In the genomic region with DNA sequence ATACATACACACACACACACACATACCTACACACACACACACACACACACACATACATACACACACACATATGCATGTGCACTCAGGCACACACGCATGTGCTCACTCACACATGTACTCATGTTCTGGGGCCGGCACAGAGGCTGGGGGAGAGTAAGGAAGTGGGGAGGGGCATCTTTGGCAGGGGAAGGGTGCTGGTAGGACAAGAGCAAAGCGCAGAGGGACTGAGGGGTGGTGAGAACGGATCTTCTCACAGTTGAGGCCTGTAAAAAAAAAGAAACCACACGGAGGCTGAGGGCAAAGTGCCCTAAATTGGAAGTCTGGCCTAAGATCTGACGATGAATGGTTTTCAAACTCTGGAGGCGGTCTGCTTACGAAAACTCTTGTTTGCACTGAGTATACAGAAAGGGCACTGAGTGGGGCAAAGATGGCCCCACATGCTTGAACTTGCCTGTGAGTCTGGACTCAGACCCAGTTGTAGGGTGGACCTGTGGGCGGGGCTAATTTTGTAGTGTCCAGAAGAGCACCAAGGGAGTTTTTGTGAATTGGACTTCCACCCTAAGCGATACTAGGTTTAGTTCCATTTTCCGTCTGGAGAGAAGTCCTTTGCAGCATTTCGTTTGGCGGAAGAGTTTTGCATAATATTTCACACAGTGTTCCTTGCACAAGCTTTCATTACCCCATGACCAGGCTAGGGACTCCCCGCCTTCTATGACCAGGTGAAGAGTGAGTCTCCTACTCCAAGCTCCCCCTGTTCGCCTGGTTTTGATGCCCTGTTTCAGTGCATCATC, we compare ENCODE assay signal across 9 cellular contexts.
A peak's percentile ranks its signal among the peaks of the same experiment; 100 is the strongest.
DNase-seq lines count a peak whose midpoint lies in the region; ATAC-seq and TF ChIP-seq lines count a peak whose summit lies in the region.
"Had no signal": no experiment of that assay in that cellular context is flagged by ENCODE, and none has a peak within 500 bp of the region (broad histone marks: within the 10 kb centered on the region; RNA-seq: fewer than 3 reads in every experiment).

No MANE protein-coding gene starts in this region.

- H3K36me3 ChIP-seq in right atrium auricular region, result no peaks in the 10 kb centered on the region
- no peaks in the 10 kb centered on the region for H3K36me3 ChIP-seq in aorta (ENCODE audit: control insufficient read depth in 1 of 2, insufficient read depth in 2 of 2, low read length in 1 of 2)
- no peaks in the 10 kb centered on the region for H3K36me3 ChIP-seq in Caco-2 (ENCODE audit: control insufficient read depth, insufficient read depth, low read length)

- peak overlapping the region; percentile 65 for H3K4me3 Mint-ChIP-seq in dendritic cell treated with granulocyte-macrophage colony-stimulating factor and Interleukin-4, amounts not matched to agents 40 ng/mL and 50 ng/mL, for 4 days
- H3K4me3 Mint-ChIP-seq in Caco-2 (ENCODE audit: unreplicated experiment), result no peak overlapping the region

- ATAC-seq in Right ventricle myocardium inferior (peak; percentile 38), HG03354 (IDR thresholded peaks at IDR 0.05; ENCODE audit: poor library complexity, severe bottlenecking, unreplicated experiment) (peak; percentile 78), aorta (ENCODE audit: low FRiP score) (peak; percentile 17)

- POLR2A ChIA-PET in Caco-2 (lab: Charles Lee), result no interaction called here

- WGBS in aorta, 2 donors, result 91 to 94% methylated on average over 15 of the region's 15 CpGs

- no peaks in the 10 kb centered on the region for H3K9me3 ChIP-seq in right atrium auricular region
- no peaks in the 10 kb centered on the region for H3K9me3 ChIP-seq in aorta (ENCODE audit: control insufficient read depth, low read length)
- H3K9me3 ChIP-seq in Caco-2, result no peaks in the 10 kb centered on the region

- no peaks in the 10 kb centered on the region for H3K36me3 Mint-ChIP-seq in dendritic cell treated with granulocyte-macrophage colony-stimulating factor and Interleukin-4, amounts not matched to agents 40 ng/mL and 50 ng/mL, for 4 days (ENCODE audit: low read depth)
- no peaks in the 10 kb centered on the region for H3K36me3 Mint-ChIP-seq in Caco-2 (ENCODE audit: insufficient read depth, unreplicated experiment)

- H3K27ac ChIP-seq in right atrium auricular region (no peak overlapping the region), aorta (ENCODE audit: low read depth in 1 of 2, low read length in 2 of 2) (no peak overlapping the region)

- intact Hi-C loops in Right ventricle myocardium inferior (cut with DNase I), result no loop called here
- intact Hi-C loops in dendritic cell treated with granulocyte-macrophage colony-stimulating factor and Interleukin-4, amounts not matched to agents 40 ng/mL and 50 ng/mL, for 4 days (cut with micrococcal nuclease), result no loop called here
- intact Hi-C loops in aorta (cut with DNase I), result no loop called here
- intact Hi-C loops in Caco-2 (cut with micrococcal nuclease; ENCODE audit: unreplicated experiment), result loop anchor here (1.0 kb wide), 1 partner anchor 80 kb away; a partner anchor contains a TSS

- H3K4me1 Mint-ChIP-seq in dendritic cell treated with granulocyte-macrophage colony-stimulating factor and Interleukin-4, amounts not matched to agents 40 ng/mL and 50 ng/mL, for 4 days (ENCODE audit: low read depth), result peaks cover 86% of the 10 kb centered on the region
- H3K4me1 Mint-ChIP-seq in Caco-2 (ENCODE audit: low read depth, unreplicated experiment), result peaks cover 7% of the 10 kb centered on the region

- H3K4me3 ChIP-seq in right atrium auricular region (no peak overlapping the region), aorta (ENCODE audit: low read length in 2 of 2) (no peak overlapping the region), Caco-2 (ENCODE audit: low read depth, low read length) (no peak overlapping the region)

- TF ChIP-seq CTCF in right atrium auricular region (IDR thresholded peaks at IDR 0.05) (no peak), Caco-2 (IDR thresholded peaks at IDR 0.05; ENCODE audit: insufficient read depth in 1 of 2, low read depth in 1 of 2, low read length in 1 of 2, severe bottlenecking in 1 of 2, unreplicated experiment in 1 of 2) (no peak)

- no TSS peak for BruUV-seq in Caco-2 (replicated peaks; lab: Mats Ljungman, UMichigan)

- peaks cover 5% of the 10 kb centered on the region for H3K27me3 Mint-ChIP-seq in dendritic cell treated with granulocyte-macrophage colony-stimulating factor and Interleukin-4, amounts not matched to agents 40 ng/mL and 50 ng/mL, for 4 days
- no peaks in the 10 kb centered on the region for H3K27me3 Mint-ChIP-seq in Caco-2 (ENCODE audit: insufficient read depth, unreplicated experiment)

- CTCF ChIA-PET in Caco-2 (lab: Charles Lee), result interaction anchor here (0.8 to 1.9 kb wide), 4 partner anchors 25 to 80 kb away, joined by 3 to 5 read pairs (median 4); no protein-coding TSS in a partner anchor

- H3K27me3 ChIP-seq in right atrium auricular region, result no peaks in the 10 kb centered on the region
- no peaks in the 10 kb centered on the region for H3K27me3 ChIP-seq in aorta (ENCODE audit: control insufficient read depth in 1 of 2, insufficient read depth in 2 of 2, low read length in 1 of 2)
- H3K27me3 ChIP-seq in Caco-2 (replicated peaks; ENCODE audit: control insufficient read depth, insufficient read depth, low read length), result no peaks in the 10 kb centered on the region

- DNase-seq in Right ventricle myocardium inferior (ENCODE audit: missing footprints), result no peak
- DNase-seq in right atrium auricular region (ENCODE audit: low spot score), result no peak
- DNase-seq in aorta, result no peak
- no peak for DNase-seq in glomerular visceral epithelial cell (ENCODE audit: extremely low spot score)
- no peak for DNase-seq in NCI-H1105 (lab: John Stamatoyannopoulos, UW)
- DNase-seq in Caco-2, result no peak
- DNase-seq: midbrain had no signal

- peak overlapping the region; percentile 82 for H3K27ac Mint-ChIP-seq in dendritic cell treated with granulocyte-macrophage colony-stimulating factor and Interleukin-4, amounts not matched to agents 40 ng/mL and 50 ng/mL, for 4 days
- H3K27ac Mint-ChIP-seq in Caco-2 (ENCODE audit: unreplicated experiment), result no peak overlapping the region

- H3K9me3 Mint-ChIP-seq in dendritic cell treated with granulocyte-macrophage colony-stimulating factor and Interleukin-4, amounts not matched to agents 40 ng/mL and 50 ng/mL, for 4 days, result no peaks in the 10 kb centered on the region
- H3K9me3 Mint-ChIP-seq in Caco-2 (ENCODE audit: unreplicated experiment), result no peaks in the 10 kb centered on the region

- H3K4me1 ChIP-seq in right atrium auricular region (no peaks in the 10 kb centered on the region), aorta (ENCODE audit: control insufficient read depth in 1 of 2, insufficient read depth in 2 of 2, low read length in 2 of 2) (no peaks in the 10 kb centered on the region), Caco-2 (no peaks in the 10 kb centered on the region)

Comparison
In these comparisons a context has a peak if more than half of its experiments do, and no peak if none do; other contexts are left out.
1. ATAC-seq: peak in every context shown above with its lines; median percentile 78 in HG03354; 38 in Right ventricle myocardium inferior; 17 in aorta.